In genomic region chr11:103805688-103806009, GRCh38 we compare ENCODE assay signal across 28 cellular contexts.
A peak's percentile ranks its signal among the peaks of the same experiment; 100 is the strongest.
DNase-seq lines count a peak whose midpoint lies in the region; ATAC-seq, FAIRE-seq and TF ChIP-seq lines count a peak whose summit lies in the region.
"Had no signal": no experiment of that assay in that cellular context is flagged by ENCODE, and none has a peak within 500 bp of the region (broad histone marks: within the 10 kb centered on the region; RNA-seq: fewer than 3 reads in every experiment).

No MANE protein-coding gene starts in this region.

- TF ChIP-seq CTCF in Caco-2 (IDR thresholded peaks at IDR 0.05; ENCODE audit: insufficient read depth in 1 of 2, low read depth in 1 of 2, low read length in 1 of 2, severe bottlenecking in 1 of 2, unreplicated experiment in 1 of 2) (no peak), pancreas (IDR thresholded peaks at IDR 0.05) (no peak)

- POLR2A ChIA-PET in Caco-2 (lab: Charles Lee) = no interaction called here
- POLR2A ChIA-PET in activated CD4-positive, alpha-beta T cell treated with anti-CD3 and anti-CD28 coated beads, Interleukin-2, amount 10 ng/mL, durations not matched to agents 7 days and 5 days (lab: Charles Lee) = no interaction called here

- no peaks in the 10 kb centered on the region for H3K36me3 ChIP-seq in Caco-2 (ENCODE audit: control insufficient read depth, insufficient read depth, low read length)
- H3K36me3 ChIP-seq in pancreas = no peaks in the 10 kb centered on the region
- H3K36me3 ChIP-seq: BLaER1, uterus had no signal

- peaks cover 20% of the 10 kb centered on the region for H3K9me3 Mint-ChIP-seq in Caco-2 (ENCODE audit: unreplicated experiment)
- H3K9me3 Mint-ChIP-seq in activated CD4-positive, alpha-beta T cell treated with anti-CD3 and anti-CD28 coated beads, Interleukin-2, amount 10 ng/mL, durations not matched to agents 7 days and 5 days = no peaks in the 10 kb centered on the region
- H3K9me3 Mint-ChIP-seq: activated CD4-positive, alpha-beta T cell treated with anti-CD3 and anti-CD28 coated beads, Interleukin-2, amount 10 ng/mL, durations not matched to agents 24 days and 14 days; neural crest cell had no signal

- no peaks in the 10 kb centered on the region for H3K27me3 Mint-ChIP-seq in Caco-2 (ENCODE audit: insufficient read depth, unreplicated experiment)
- no peaks in the 10 kb centered on the region for H3K27me3 Mint-ChIP-seq in activated CD4-positive, alpha-beta T cell treated with anti-CD3 and anti-CD28 coated beads, Interleukin-2, amount 10 ng/mL, durations not matched to agents 7 days and 5 days
- H3K27me3 Mint-ChIP-seq: activated CD4-positive, alpha-beta T cell treated with anti-CD3 and anti-CD28 coated beads, Interleukin-2, amount 10 ng/mL, durations not matched to agents 24 days and 14 days; activated CD8-positive, alpha-beta memory T cell treated with anti-CD3 and anti-CD28 coated beads, Interleukin-2, amount 10 ng/mL, durations not matched to agents 7 days and 5 days had no signal

- peaks cover 20% of the 10 kb centered on the region for H3K4me1 Mint-ChIP-seq in Caco-2 (ENCODE audit: low read depth, unreplicated experiment)
- H3K4me1 Mint-ChIP-seq in activated CD4-positive, alpha-beta T cell treated with anti-CD3 and anti-CD28 coated beads, Interleukin-2, amount 10 ng/mL, durations not matched to agents 7 days and 5 days = no peaks in the 10 kb centered on the region
- H3K4me1 Mint-ChIP-seq: activated CD4-positive, alpha-beta T cell treated with anti-CD3 and anti-CD28 coated beads, Interleukin-2, amount 10 ng/mL, durations not matched to agents 24 days and 14 days; activated CD8-positive, alpha-beta memory T cell treated with anti-CD3 and anti-CD28 coated beads, Interleukin-2, amount 10 ng/mL, durations not matched to agents 7 days and 5 days had no signal

- H3K27ac ChIP-seq in pancreas (peak overlapping the region in 2 of 4 donors; percentile 61 to 64), caudate nucleus (ENCODE audit: low read depth, low read length) (no peak overlapping the region)
- H3K27ac ChIP-seq: BLaER1, psoas muscle, RWPE1, uterus, VCaP had no signal

- H3K4me1 ChIP-seq in Caco-2 (peaks cover 49% of the 10 kb centered on the region), pancreas (peaks cover 0 to 13% (median 10%) of the 10 kb centered on the region in 3 donors)
- H3K4me1 ChIP-seq: psoas muscle, uterus had no signal

- no peaks in the 10 kb centered on the region for H3K36me3 Mint-ChIP-seq in Caco-2 (ENCODE audit: insufficient read depth, unreplicated experiment)
- H3K36me3 Mint-ChIP-seq in activated CD4-positive, alpha-beta T cell treated with anti-CD3 and anti-CD28 coated beads, Interleukin-2, amount 10 ng/mL, durations not matched to agents 7 days and 5 days (ENCODE audit: low read depth) = no peaks in the 10 kb centered on the region
- H3K36me3 Mint-ChIP-seq: activated CD8-positive, alpha-beta memory T cell treated with anti-CD3 and anti-CD28 coated beads, Interleukin-2, amount 10 ng/mL, durations not matched to agents 7 days and 5 days had no signal

- intact Hi-C loops in Caco-2 (cut with micrococcal nuclease; ENCODE audit: unreplicated experiment) = loop anchor here (1.0 to 2.0 kb wide), 3 partner anchors 39 to 118 kb away; no protein-coding TSS in a partner anchor
- intact Hi-C loops in pancreas (cut with DNase I) = no loop called here

- BruUV-seq in Caco-2 (replicated peaks; lab: Mats Ljungman, UMichigan) = no TSS peak

- H3K27ac Mint-ChIP-seq in Caco-2 (ENCODE audit: unreplicated experiment) = peak overlapping the region; percentile 68
- no peak overlapping the region for H3K27ac Mint-ChIP-seq in activated CD4-positive, alpha-beta T cell treated with anti-CD3 and anti-CD28 coated beads, Interleukin-2, amount 10 ng/mL, durations not matched to agents 7 days and 5 days
- H3K27ac Mint-ChIP-seq: activated CD4-positive, alpha-beta T cell treated with anti-CD3 and anti-CD28 coated beads, Interleukin-2, amount 10 ng/mL, durations not matched to agents 24 days and 14 days; activated CD8-positive, alpha-beta memory T cell treated with anti-CD3 and anti-CD28 coated beads, Interleukin-2, amount 10 ng/mL, durations not matched to agents 7 days and 5 days; activated T-cell treated with anti-CD3 and anti-CD28 coated beads, Interleukin-2, amount 50 U/mL, for 72 hours had no signal

- ATAC-seq in SK-N-SH treated with all-trans-retinoic acid at 6 μM for 48 hours = peak; percentile 34; the same call in 2 of the 3 replicates
- peak in 3 of 4 donors; percentile 9 to 38 (median 26) for ATAC-seq in pancreas
- ATAC-seq: activated CD8-positive, alpha-beta memory T cell treated with anti-CD3 and anti-CD28 coated beads, Interleukin-2, amount 10 ng/mL, durations not matched to agents 7 days and 5 days; activated T-cell treated with anti-CD3 and anti-CD28 coated beads, Interleukin-2, amount 50 U/mL, for 72 hours; psoas muscle had no signal

- H3K27me3 ChIP-seq in Caco-2 (replicated peaks; ENCODE audit: control insufficient read depth, insufficient read depth, low read length) (no peaks in the 10 kb centered on the region), pancreas (no peaks in the 10 kb centered on the region)
- H3K27me3 ChIP-seq: BLaER1, uterus had no signal

- H3K9me3 ChIP-seq in Caco-2 (no peaks in the 10 kb centered on the region), pancreas (no peaks in the 10 kb centered on the region)
- H3K9me3 ChIP-seq: BLaER1, psoas muscle, uterus had no signal

- H3K4me3 ChIP-seq in Caco-2 (ENCODE audit: low read depth, low read length) (no peak overlapping the region), pancreas (no peak overlapping the region)
- H3K4me3 ChIP-seq: BLaER1, psoas muscle, uterus had no signal

- DNase-seq in Caco-2 (peak in 1 of 2 experiments; percentile 33), fibroblast of peridontal ligament (ENCODE audit: extremely low read depth) (peak; percentile 6), pancreas (no peak), caudate nucleus (lab: John Stamatoyannopoulos, UW) (no peak), NCI-H524 treated with DMSO at 0.1 percent for 48 hours (lab: John Stamatoyannopoulos, UW) (no peak), iPS-NIHi11 (ENCODE audit: low spot score) (no peak)
- no peak for DNase-seq in activated CD4-positive, alpha-beta T cell treated with anti-CD3 and anti-CD28 coated beads, Interleukin-2, amount 10 ng/mL, durations not matched to agents 7 days and 5 days
- DNase-seq: activated CD4-positive, alpha-beta T cell treated with anti-CD3 and anti-CD28 coated beads, Interleukin-2, amount 10 ng/mL, durations not matched to agents 24 days and 14 days; activated CD8-positive, alpha-beta memory T cell treated with anti-CD3 and anti-CD28 coated beads, Interleukin-2, amount 10 ng/mL, durations not matched to agents 7 days and 5 days; activated naive CD4-positive, alpha-beta T cell treated with Interleukin-2 at 50 U/mL for 16 hours; activated T-cell treated with anti-CD3 and anti-CD28 coated beads, Interleukin-2, amount 50 U/mL, for 72 hours; amygdala; central memory CD4-positive, alpha-beta T cell; COR-L47; DND-41; GOT3; head of caudate nucleus; NCI-H1048; NCI-H187 treated with DMSO at 0.1 percent for 48 hours; NCI-H748 treated with DMSO at 0.1 percent for 48 hours; psoas muscle; T-helper 2 cell; uterus had no signal

- CTCF ChIA-PET in Caco-2 (lab: Charles Lee) = interaction anchor here (1.1 kb wide), 1 partner anchor 19 kb away, joined by 3 read pairs; no protein-coding TSS in a partner anchor
- CTCF ChIA-PET in activated CD4-positive, alpha-beta T cell treated with anti-CD3 and anti-CD28 coated beads, Interleukin-2, amount 10 ng/mL, durations not matched to agents 7 days and 5 days (lab: Charles Lee) = no interaction called here

- no peak for FAIRE-seq in pancreas (lab: Jason Lieb, UNC)

- peak overlapping the region; percentile 39 for H3K4me3 Mint-ChIP-seq in Caco-2 (ENCODE audit: unreplicated experiment)
- no peak overlapping the region for H3K4me3 Mint-ChIP-seq in activated CD4-positive, alpha-beta T cell treated with anti-CD3 and anti-CD28 coated beads, Interleukin-2, amount 10 ng/mL, durations not matched to agents 7 days and 5 days
- H3K4me3 Mint-ChIP-seq: activated CD4-positive, alpha-beta T cell treated with anti-CD3 and anti-CD28 coated beads, Interleukin-2, amount 10 ng/mL, durations not matched to agents 24 days and 14 days; activated CD8-positive, alpha-beta memory T cell treated with anti-CD3 and anti-CD28 coated beads, Interleukin-2, amount 10 ng/mL, durations not matched to agents 7 days and 5 days; activated T-cell treated with anti-CD3 and anti-CD28 coated beads, Interleukin-2, amount 50 U/mL, for 72 hours; neural crest cell had no signal

TF ChIP-seq in SK-N-SH treated with all-trans-retinoic acid at 6 μM for 48 hours, 23 proteins besides CTCF, POLR2A, EP300 and RAD21 (continues in another document):
- TF ChIP-seq TSHZ2 (CRISPR knock-in tag; IDR thresholded peaks at IDR 0.05) (no peak), ZFP30 (CRISPR knock-in tag; IDR thresholded peaks at IDR 0.05) (no peak), TOX (CRISPR knock-in tag; IDR thresholded peaks at IDR 0.05; ENCODE audit: borderline replicate concordance) (no peak), SNAI2 (CRISPR knock-in tag; IDR thresholded peaks at IDR 0.05) (no peak), ZFP3 (CRISPR knock-in tag; IDR thresholded peaks at IDR 0.05) (no peak), BACH2 (CRISPR knock-in tag; IDR thresholded peaks at IDR 0.05; ENCODE audit: borderline replicate concordance) (no peak), ZNF565 (CRISPR knock-in tag; conservative IDR thresholded peaks at IDR 0.05; ENCODE audit: low read depth) (no peak), ARNTL (CRISPR knock-in tag; IDR thresholded peaks at IDR 0.05; ENCODE audit: borderline replicate concordance, low read depth) (no peak)
